In genomic region chr10:10960534-10960933, GRCh38 we compare ENCODE assay signal across 8 cellular contexts. TPM values are rescaled to one million over a fixed set of nuclear protein-coding genes. Genes with fewer than 3 reads are reported as not detected.
"Had no signal": no experiment of that assay in that cellular context is flagged by ENCODE, and none has a peak within 500 bp of the region (broad histone marks: within the 10 kb centered on the region; RNA-seq: fewer than 3 reads in every experiment).

No MANE protein-coding gene starts in this region.

- H3K9me3 ChIP-seq: HAP-1 had no signal

- H3K4me3 ChIP-seq: GM23248, HAP-1 had no signal

- H3K9ac ChIP-seq: GM23248 had no signal

- ATAC-seq: HCT116, HepG2 had no signal

- H3K4me1 ChIP-seq: HAP-1 had no signal

- H3K27ac ChIP-seq: GM23248, HL-60 had no signal

- DNase-seq: GM23248, GOT3, H7, HFFc6 had no signal

- H2AFZ ChIP-seq: GM23248 had no signal

- H3K36me3 ChIP-seq: HAP-1 had no signal

RNA-seq across cellular contexts. Expression of gene CELF2, which starts 57.1 kb away (rescaled TPM):
- total RNA-seq: HepG2 had no signal
- polyA plus RNA-seq: HepG2 had no signal
